1 cellular context compared by ENCODE assay signal in genomic region chr1:202908998-202909397, GRCh38.
TF ChIP-seq lines count a peak whose summit lies in the region.

No MANE protein-coding gene starts in this region.

TF ChIP-seq in HepG2, 621 proteins besides CTCF, POLR2A, EP300 and RAD21:
- TF ChIP-seq SKIL (CRISPR knock-in tag; IDR thresholded peaks at IDR 0.05; ENCODE audit: borderline replicate concordance) (no peak), ZNF331 (CRISPR knock-in tag; IDR thresholded peaks at IDR 0.05) (peak; percentile 98)
